Comparison of ENCODE assay signal across 8 cellular contexts in genomic region chr12:89949457-89950195, GRCh38.
DNase-seq lines count a peak whose midpoint lies in the region; ATAC-seq and TF ChIP-seq lines count a peak whose summit lies in the region.

No MANE protein-coding gene starts in this region.

- peak in 3 of 6 experiments; percentile 24 to 54 (median 48) for TF ChIP-seq CTCF in esophagus squamous epithelium (IDR thresholded peaks at IDR 0.05)
- no peak for TF ChIP-seq CTCF in glutamatergic neuron (IDR thresholded peaks at IDR 0.05; ENCODE audit: partially characterized antibody, unreplicated experiment)

- H3K4me1 ChIP-seq in esophagus squamous epithelium = peaks cover 4 to 56% (median 33%) of the 10 kb centered on the region in 3 donors

- TF ChIP-seq POLR2A in esophagus squamous epithelium (IDR thresholded peaks at IDR 0.05) = no peak

- WGBS in esophagus squamous epithelium, 2 donors = 15 to 19% methylated on average over 4 of the region's 4 CpGs

- peak; percentile 82 for ATAC-seq in GM21360 (IDR thresholded peaks at IDR 0.05; ENCODE audit: unreplicated experiment)
- peak; percentile 91 for ATAC-seq in HG03558 (IDR thresholded peaks at IDR 0.05; ENCODE audit: extremely low read depth, unreplicated experiment)

- no peaks in the 10 kb centered on the region for H3K4me1 Mint-ChIP-seq in glutamatergic neuron (ENCODE audit: low read depth, unreplicated experiment)

- H3K4me3 ChIP-seq in esophagus squamous epithelium = peak overlapping the region in 1 of 4 donors; percentile 33
- H3K4me3 ChIP-seq in skeletal muscle cell (ENCODE audit: low read depth, low read length) = no peak overlapping the region

- H3K4me3 Mint-ChIP-seq in glutamatergic neuron (ENCODE audit: unreplicated experiment) = no peak overlapping the region

- H3K27me3 ChIP-seq in esophagus squamous epithelium = no peaks in the 10 kb centered on the region

- peak overlapping the region in 3 of 4 donors; percentile 54 to 71 (median 70) for H3K27ac ChIP-seq in esophagus squamous epithelium

- no peaks in the 10 kb centered on the region for H3K36me3 ChIP-seq in esophagus squamous epithelium

- intact Hi-C loops in esophagus squamous epithelium (cut with DNase I) = no loop called here

- DNase-seq in GM04503 (ENCODE audit: low read depth) (peak; percentile 63), esophagus squamous epithelium (lab: John Stamatoyannopoulos, UW) (no peak), skeletal muscle cell (ENCODE audit: low read depth) (peak; percentile 67), glutamatergic neuron (no peak), NCI-H2107 treated with DMSO at 0.1 percent for 48 hours (lab: John Stamatoyannopoulos, UW; ENCODE audit: unreplicated experiment) (no peak)
- DNase-seq in activated CD4-positive, alpha-beta T cell treated with anti-CD3 and anti-CD28 coated beads for 1 hour = peak; percentile 15

- no peak overlapping the region for H3K27ac Mint-ChIP-seq in glutamatergic neuron (ENCODE audit: unreplicated experiment)

- H3K9me3 Mint-ChIP-seq in glutamatergic neuron (ENCODE audit: unreplicated experiment) = no peaks in the 10 kb centered on the region

- no peaks in the 10 kb centered on the region for H3K36me3 Mint-ChIP-seq in glutamatergic neuron (ENCODE audit: unreplicated experiment)

- H3K27me3 Mint-ChIP-seq in glutamatergic neuron (ENCODE audit: unreplicated experiment) = no peaks in the 10 kb centered on the region

- H3K9me3 ChIP-seq in esophagus squamous epithelium = no peaks in the 10 kb centered on the region

Comparison
In these comparisons a context has a peak if more than half of its experiments do, and no peak if none do; other contexts are left out.
1. DNase-seq: peak in GM04503 (single experiment), activated CD4-positive, alpha-beta T cell treated with anti-CD3 and anti-CD28 coated beads for 1 hour (single experiment) and skeletal muscle cell (single experiment); none in esophagus squamous epithelium (single experiment), glutamatergic neuron (single experiment) and NCI-H2107 treated with DMSO at 0.1 percent for 48 hours (single experiment).